In genomic region chr14:105046891-105047282, GRCh38 we compare ENCODE assay signal across 25 cellular contexts. TPM values are rescaled to one million over a fixed set of nuclear protein-coding genes. Genes with fewer than 3 reads are reported as not detected.
DNase-seq lines count a peak whose midpoint lies in the region; ATAC-seq, FAIRE-seq and TF ChIP-seq lines count a peak whose summit lies in the region.
"Had no signal": no experiment of that assay in that cellular context is flagged by ENCODE, and none has a peak within 500 bp of the region (broad histone marks: within the 10 kb centered on the region; RNA-seq: fewer than 3 reads in every experiment).

No MANE protein-coding gene starts in this region.

- TF ChIP-seq RAD21 in GM12878 (IDR thresholded peaks at IDR 0.05; ENCODE audit: insufficient read depth, low read depth, low read length) = no peak

- H3K27me3 Mint-ChIP-seq in naive thymus-derived CD8-positive, alpha-beta T cell = no peaks in the 10 kb centered on the region

- no peak overlapping the region for H3K4me3 Mint-ChIP-seq in naive thymus-derived CD8-positive, alpha-beta T cell
- H3K4me3 Mint-ChIP-seq: GM23338 had no signal

- H3K9me3 ChIP-seq in BLaER1 = no peaks in the 10 kb centered on the region
- H3K9me3 ChIP-seq in GM12878 (replicated peaks; ENCODE audit: control insufficient read depth, insufficient read depth, low read length) = no peaks in the 10 kb centered on the region

- no peak overlapping the region for H3K9ac ChIP-seq in BLaER1
- no peak overlapping the region for H3K9ac ChIP-seq in GM12878 (ENCODE audit: control insufficient read depth, insufficient read depth, low read length)

- no peak overlapping the region for H2AFZ ChIP-seq in GM12878 (ENCODE audit: control insufficient read depth, low read depth, low read length)

- 83% methylated on average over 9 of the region's 9 CpGs for whole genome bisulfite sequencing in GM12878 (ENCODE audit: insufficient coverage, insufficient replicate concordance, low lambda C conversion rate, missing lambda C conversion rate)

- CTCF ChIA-PET in GM12878 (lab: Yijun Ruan, JAX) = interaction anchor here (0.6 to 5.4 kb wide), 16 partner anchors 10 to 221 kb away, joined by 3 to 82 read pairs (median 13); partner anchors contain the start of gene GPR132

- H3K9me3 Mint-ChIP-seq in naive thymus-derived CD8-positive, alpha-beta T cell = no peaks in the 10 kb centered on the region
- H3K9me3 Mint-ChIP-seq: GM23338 had no signal

- intact Hi-C loops in GM12878 (cut with micrococcal nuclease; ENCODE audit: unreplicated experiment) (loop anchor here (5.0 kb wide), 1 partner anchor 150 kb away; no protein-coding TSS in a partner anchor), left colon (cut with DNase I, micrococcal nuclease) (loop anchor here in 1 of 2 donors (10.0 kb wide), 1 partner anchor 152 kb away; no protein-coding TSS in a partner anchor)

- in situ Hi-C loops in GM12878 (cut with MboI) = loop anchor here (5.0 to 10.0 kb wide), 2 partner anchors 65 to 152 kb away; no protein-coding TSS in a partner anchor

- TF ChIP-seq CTCF in GM12878 (IDR thresholded peaks at IDR 0.05 in 2 of 3, conservative IDR thresholded peaks at IDR 0.05 in 1 of 3; ENCODE audit: control insufficient read depth in 2 of 3, extremely low read depth in 1 of 3, insufficient read depth in 1 of 3, low read depth in 3 of 3, low read length in 3 of 3) (no peak), foreskin fibroblast (IDR thresholded peaks at IDR 0.05; ENCODE audit: low read depth, low read length) (no peak)

- H4K20me1 ChIP-seq in BLaER1 (peaks cover 62% of the 10 kb centered on the region), GM12878 (ENCODE audit: control insufficient read depth, insufficient read depth) (0 out of 2 replicates have a peak, but pooled peaks cover 5% of the 10 kb centered on the region)

- H3K27me3 ChIP-seq in BLaER1 (no peaks in the 10 kb centered on the region), GM12878 (replicated peaks in 1 of 2; ENCODE audit: control insufficient read depth in 2 of 2, insufficient read depth in 2 of 2, low read length in 1 of 2) (no peaks in the 10 kb centered on the region)

- peak overlapping the region in 6 of 10 donors; percentile 19 to 85 (median 62) for H3K27ac Mint-ChIP-seq in naive thymus-derived CD8-positive, alpha-beta T cell
- H3K27ac Mint-ChIP-seq: GM23338 had no signal

- POLR2A ChIA-PET in GM12878 (lab: Charles Lee) = interaction anchor here (0.9 to 1.2 kb wide), 2 partner anchors 19 to 35 kb away, joined by 3 to 4 read pairs; no protein-coding TSS in a partner anchor
- POLR2A ChIA-PET in naive thymus-derived CD8-positive, alpha-beta T cell (lab: Charles Lee) = interaction anchor here (1.3 to 3.2 kb wide), 7 partner anchors 12 to 73 kb away, joined by 3 to 19 read pairs (median 10); partner anchors contain the start of genes CLBA1 and GPR132

- SMC1A ChIA-PET in GM12878 (lab: Charles Lee; ENCODE audit: uncharacterized antibody, unreplicated experiment) = interaction anchor here (0.9 to 4.2 kb wide), 7 partner anchors 18 to 151 kb away, joined by 3 to 24 read pairs (median 5); no protein-coding TSS in a partner anchor

- DNase-seq in GM12891 (ENCODE audit: insufficient read length, low spot score) = no peak
- no peak for DNase-seq in GM12878 (ENCODE audit: low read depth, low spot score)
- DNase-seq in naive thymus-derived CD8-positive, alpha-beta T cell = peak in 1 of 10 donors; percentile 53
- no peak for DNase-seq in NCI-H82 (lab: John Stamatoyannopoulos, UW)
- DNase-seq in left colon = no peak
- no peak for DNase-seq in foreskin fibroblast
- DNase-seq: ACHN, AML-193, COR-L47, DMS 273 treated with DMSO at 0.1 percent for 48 hours, DND-41, KG1, NCI-H1105 treated with DMSO at 0.1 percent for 48 hours, NCI-H1694, NCI-H2081 treated with DMSO at 0.1 percent for 48 hours, NCI-H510A, NCI-H748 treated with DMSO at 0.1 percent for 48 hours had no signal

- H3K4me1 ChIP-seq in BLaER1 = peaks cover 46% of the 10 kb centered on the region
- peaks cover 7% of the 10 kb centered on the region for H3K4me1 ChIP-seq in GM12878 (ENCODE audit: control insufficient read depth, insufficient read depth, low read length)

- BruUV-seq in GM12878 (replicated peaks; lab: Mats Ljungman, UMichigan) = no TSS peak

- RAD21 ChIA-PET in GM12878 (lab: Charles Lee; ENCODE audit: unreplicated experiment) = interaction anchor here (0.8 to 3.8 kb wide), 2 partner anchors 16 to 27 kb away, joined by 3 to 18 read pairs; partner anchors contain the start of gene CDCA4

- TF ChIP-seq POLR2A in GM12891 (IDR thresholded peaks at IDR 0.05; ENCODE audit: low read depth, low read length) (0 out of 2 replicates have a peak, but pooled peaks have one; percentile 5), GM12878 (IDR thresholded peaks at IDR 0.05; ENCODE audit: low read depth, low read length) (peak; percentile 10; the same call in 1 of the 2 replicates)

- peaks cover 0 to 33% (median 11%) of the 10 kb centered on the region in 3 donors for H3K36me3 Mint-ChIP-seq in naive thymus-derived CD8-positive, alpha-beta T cell

- ATAC-seq in GM12878 (peak; percentile 1; the same call in 2 of the 3 replicates), GM21528 (IDR thresholded peaks at IDR 0.05; ENCODE audit: low FRiP score, unreplicated experiment) (no peak), left colon (no peak)
- ATAC-seq in naive thymus-derived CD8-positive, alpha-beta T cell = no peak
- ATAC-seq: GM23338, HCT116, Right ventricle myocardium inferior had no signal

- peaks cover 11 to 28% (median 15%) of the 10 kb centered on the region in 4 donors for H3K4me1 Mint-ChIP-seq in naive thymus-derived CD8-positive, alpha-beta T cell

- TF ChIP-seq EP300 in GM12878 (IDR thresholded peaks at IDR 0.05; ENCODE audit: borderline replicate concordance in 1 of 2, control insufficient read depth in 1 of 2, low read depth in 2 of 2, low read length in 2 of 2) = no peak

- H3K36me3 ChIP-seq in BLaER1 (peaks cover 48% of the 10 kb centered on the region), GM12878 (ENCODE audit: control insufficient read depth in 2 of 2, insufficient read depth in 2 of 2, low read length in 1 of 2) (peaks cover 26 to 27% of the 10 kb centered on the region in 2 experiments)

- no peaks in the 10 kb centered on the region; the same call in none of the 2 replicates for H3K79me2 ChIP-seq in GM12878 (ENCODE audit: control insufficient read depth, insufficient read depth, low read length)

- FAIRE-seq in GM12891 (lab: Jason Lieb, UNC) = no peak
- no peak for FAIRE-seq in GM12878 (lab: Jason Lieb, UNC)
- FAIRE-seq: GM19239, RCC 7860 had no signal

- H3K4me3 ChIP-seq in BLaER1 = no peak overlapping the region
- H3K4me3 ChIP-seq in GM12878 = no peak overlapping the region
- no peak overlapping the region for H3K4me3 ChIP-seq in foreskin fibroblast (ENCODE audit: low read depth in 1 of 2, low read length in 2 of 2)
- H3K4me3 ChIP-seq: GM23338 had no signal

- H3K4me2 ChIP-seq in BLaER1 (peak overlapping the region; percentile 58; the same call in 1 of the 2 replicates), GM12878 (ENCODE audit: control insufficient read depth, insufficient read depth) (no peak overlapping the region)
- H3K4me2 ChIP-seq: GM23338 had no signal

- 0 out of 2 replicates have a peak overlapping the region, but pooled peaks have one; percentile 15 for H3K27ac ChIP-seq in BLaER1
- no peak overlapping the region for H3K27ac ChIP-seq in GM12878 (ENCODE audit: control insufficient read depth, insufficient read depth)

RNA-seq across cellular contexts. Expression of gene GPR132, which starts 18.3 kb away (rescaled TPM):
- polyA plus RNA-seq in GM12891 (2012; ENCODE audit: low read depth, missing spikeins) = 18.8 TPM
- total RNA-seq in GM12878 (2013; cell fraction: nucleolus; rRNA removed) = 118 and 130 TPM in 2 replicates
- 45.8 and 49.3 TPM in 2 replicates for total RNA-seq in GM12878 (2014; rRNA removed)
- 20.3 and 21.0 TPM in 2 replicates for total RNA-seq in GM12878 (2014; rRNA removed; fragmentation: Illumina TruSeq; extraction: Trizol)
- total RNA-seq in GM12878 (2021) = 39.6 and 40.3 TPM in 2 replicates
- 9.9 TPM for polyA plus RNA-seq in GM12878 (2011; ENCODE audit: low read depth)
- polyA plus RNA-seq in GM12878 (2011; rRNA removed) = 10.2 and 14.9 TPM in 2 replicates
- 23.7 and 36.1 TPM in 2 replicates for polyA plus RNA-seq in GM12878 (2011; cell fraction: cytosol; rRNA removed)
- 47.6 and 57.0 TPM in 2 replicates for polyA plus RNA-seq in GM12878 (2011; cell fraction: nucleus; rRNA removed)
- 22.6 and 24.5 TPM in 2 replicates for polyA plus RNA-seq in GM12878 (2012)
- polyA plus RNA-seq in GM12878 (2014; fragmentation: Illumina TruSeq; extraction: Trizol) = 4.9 and 14.5 TPM in 2 replicates
- 1 to 10 TPM; 1.9 to 2.2 TPM for polyA plus RNA-seq in GM12878 (2014; fragmentation: Nextera tagmentation; extraction: Ambion mirVana)
- polyA plus RNA-seq in GM12878 (2014; rRNA removed) = 30.0 and 30.7 TPM in 2 replicates
- polyA plus RNA-seq in GM12878 (2016; fragmentation: Nextera tagmentation; extraction: Ambion mirVana) = 10 to 100 TPM; 19.8 to 21.7 TPM
- 38.5 and 63.1 TPM in 2 replicates for polyA minus RNA-seq in GM12878 (2011; rRNA and poly(A)+ RNA removed)
- polyA minus RNA-seq in GM12878 (2011; cell fraction: cytosol; rRNA and poly(A)+ RNA removed) = 15.9 and 17.0 TPM in 2 replicates
- polyA minus RNA-seq in GM12878 (2011; cell fraction: nucleus; rRNA and poly(A)+ RNA removed) = 15.6 and 33.9 TPM in 2 replicates
- total RNA-seq in naive thymus-derived CD8-positive, alpha-beta T cell = 10 to 100 TPM; 36.3 to 41.4 TPM
- 10 to 100 TPM in 1 of 3 donors, 1 to 10 TPM in 2; 9.4 to 37.2 (median 9.7) TPM for polyA plus RNA-seq in naive thymus-derived CD8-positive, alpha-beta T cell
- total RNA-seq in left colon = 1 to 10 TPM in 1 of 2 donors, under 1 TPM in 1; 0.73 to 3.4 TPM
- total RNA-seq: G401 had no signal
- polyA plus RNA-seq: GM23338 had no signal

RNA-seq across cellular contexts. Expression of gene CDCA4, which starts 26.0 kb away (rescaled TPM):
- 35.1 TPM for polyA plus RNA-seq in GM12891 (2012; ENCODE audit: low read depth, missing spikeins)
- 26.9 and 31.0 TPM in 2 replicates for total RNA-seq in GM12878 (2013; cell fraction: nucleolus; rRNA removed)
- 59.0 and 62.9 TPM in 2 replicates for total RNA-seq in GM12878 (2014; rRNA removed)
- 28.7 and 30.1 TPM in 2 replicates for total RNA-seq in GM12878 (2014; rRNA removed; fragmentation: Illumina TruSeq; extraction: Trizol)
- 56.3 and 60.2 TPM in 2 replicates for total RNA-seq in GM12878 (2021)
- polyA plus RNA-seq in GM12878 (2011; ENCODE audit: low read depth) = 12.7 TPM
- 35.4 and 48.5 TPM in 2 replicates for polyA plus RNA-seq in GM12878 (2011; rRNA removed)
- 50.6 and 63.1 TPM in 2 replicates for polyA plus RNA-seq in GM12878 (2011; cell fraction: cytosol; rRNA removed)
- polyA plus RNA-seq in GM12878 (2011; cell fraction: nucleus; rRNA removed) = 32.4 and 40.6 TPM in 2 replicates
- 27.2 and 36.2 TPM in 2 replicates for polyA plus RNA-seq in GM12878 (2012)
- polyA plus RNA-seq in GM12878 (2014; fragmentation: Illumina TruSeq; extraction: Trizol) = 14.4 and 23.3 TPM in 2 replicates
- 10 to 100 TPM; 10.4 to 16.1 TPM for polyA plus RNA-seq in GM12878 (2014; fragmentation: Nextera tagmentation; extraction: Ambion mirVana)
- 55.7 and 59.3 TPM in 2 replicates for polyA plus RNA-seq in GM12878 (2014; rRNA removed)
- 10 to 100 TPM; 61.7 to 64.0 TPM for polyA plus RNA-seq in GM12878 (2016; fragmentation: Nextera tagmentation; extraction: Ambion mirVana)
- polyA minus RNA-seq in GM12878 (2011; rRNA and poly(A)+ RNA removed) = 25.7 and 41.9 TPM in 2 replicates
- polyA minus RNA-seq in GM12878 (2011; cell fraction: cytosol; rRNA and poly(A)+ RNA removed) = 16.9 and 21.2 TPM in 2 replicates
- 8.0 and 14.2 TPM in 2 replicates for polyA minus RNA-seq in GM12878 (2011; cell fraction: nucleus; rRNA and poly(A)+ RNA removed)
- 10 to 100 TPM; 11.0 to 12.4 TPM for total RNA-seq in naive thymus-derived CD8-positive, alpha-beta T cell
- 10 to 100 TPM in 2 of 3 donors, 1 to 10 TPM in 1; 8.2 to 12.0 (median 11.3) TPM for polyA plus RNA-seq in naive thymus-derived CD8-positive, alpha-beta T cell
- total RNA-seq in left colon = 1 to 10 TPM; 5.2 to 6.5 TPM

Comparison
In these comparisons a context has a peak if more than half of its experiments do, and no peak if none do; other contexts are left out.
1. RNA of gene GPR132, which starts 18.3 kb away (total RNA-seq): 36.3 to 41.4 TPM in naive thymus-derived CD8-positive, alpha-beta T cell and 20.3 to 130 TPM in GM12878; 0.73 to 3.4 TPM in left colon; every median in the first group is over 4 times any median in the second.